ENCODE assay signal across 10 cellular contexts in the genomic region with DNA sequence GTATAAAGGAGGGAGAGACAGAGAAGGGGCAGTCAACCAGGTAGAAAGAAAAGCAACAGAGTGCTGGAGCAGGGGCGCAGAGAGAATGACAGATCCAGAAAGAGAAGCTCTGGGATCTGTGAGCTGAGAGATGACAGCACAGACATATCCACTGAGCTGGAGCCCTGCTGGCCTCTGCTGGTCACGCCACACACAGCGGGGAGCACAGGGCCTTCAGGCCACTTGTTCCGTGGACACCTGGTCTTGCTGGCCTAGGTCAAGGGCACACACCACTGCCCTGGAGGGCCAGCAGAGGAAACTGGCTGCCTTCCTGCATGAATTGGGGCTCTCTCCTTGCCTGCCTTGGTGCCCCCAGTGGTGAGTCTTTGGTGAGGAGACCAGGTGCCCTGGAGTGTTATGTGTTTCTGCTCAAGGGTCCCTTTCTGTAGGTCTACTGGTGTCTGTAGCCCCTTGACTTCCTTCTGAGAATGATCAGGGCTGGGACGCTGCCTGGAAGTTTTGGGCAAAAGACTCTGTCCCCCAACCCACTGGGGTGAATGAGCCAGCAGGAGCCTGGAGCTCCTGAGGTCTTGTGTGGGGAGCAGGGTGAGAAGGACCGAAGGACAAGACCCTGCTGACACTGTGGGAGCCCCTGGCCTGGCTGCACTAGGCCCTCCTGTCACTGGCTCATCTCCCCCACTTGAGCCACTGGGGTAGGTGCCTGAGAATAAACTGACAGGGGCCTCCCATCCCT. TPM values are rescaled to one million over a fixed set of nuclear protein-coding genes. Genes with fewer than 3 reads are reported as not detected.
DNase-seq lines count a peak whose midpoint lies in the region; ATAC-seq and TF ChIP-seq lines count a peak whose summit lies in the region.
"Had no signal": no experiment of that assay in that cellular context is flagged by ENCODE, and none has a peak within 500 bp of the region (broad histone marks: within the 10 kb centered on the region; RNA-seq: fewer than 3 reads in every experiment).

No MANE protein-coding gene starts in this region.

- H3K27me3 ChIP-seq in heart left ventricle: no peaks in the 10 kb centered on the region

- POLR2A ChIA-PET in OCI-LY7 (lab: Charles Lee): no interaction called here

- 71 to 83% (median 78%) methylated on average over 5 to 6 of the region's 6 CpGs for WGBS in heart left ventricle, 4 donors

- H3K36me3 ChIP-seq in OCI-LY7 (ENCODE audit: insufficient read depth, low read length) (no peaks in the 10 kb centered on the region), heart left ventricle (no peaks in the 10 kb centered on the region)

- no peak overlapping the region for H3K27ac ChIP-seq in OCI-LY7 (ENCODE audit: low read depth, low read length, poor library complexity, severe bottlenecking)
- no peak overlapping the region for H3K27ac ChIP-seq in heart left ventricle

- H4K20me1 ChIP-seq in OCI-LY7 (ENCODE audit: insufficient read depth, low read length): no peaks in the 10 kb centered on the region

- H3K27ac Mint-ChIP-seq in progenitor cell of endocrine pancreas: peak overlapping the region; percentile 56
- H3K27ac Mint-ChIP-seq in immature natural killer cell: no peak overlapping the region

- peak in 2 of 4 donors; percentile 53 to 71 for ATAC-seq in heart left ventricle

- H2AFZ ChIP-seq in OCI-LY7 (ENCODE audit: low read length): no peak overlapping the region

- DNase-seq in EH (ENCODE audit: low read depth): peak; percentile 64
- no peak for DNase-seq in OCI-LY7 (ENCODE audit: low spot score)
- DNase-seq in heart left ventricle: no peak
- DNase-seq in progenitor cell of endocrine pancreas (ENCODE audit: low spot score, unreplicated experiment): no peak
- DNase-seq in SHP77 treated with DMSO at 0.1 percent for 48 hours (lab: John Stamatoyannopoulos, UW): no peak
- DNase-seq in immature natural killer cell: no peak
- DNase-seq in NCI-H1105 (lab: John Stamatoyannopoulos, UW): no peak
- DNase-seq in posterior cingulate gyrus: no peak
- DNase-seq: NCI-H526, small intestine had no signal

- CTCF ChIA-PET in OCI-LY7 (lab: Charles Lee; ENCODE audit: unreplicated experiment): no interaction called here

- H3K4me3 Mint-ChIP-seq in progenitor cell of endocrine pancreas (ENCODE audit: low read depth) (no peak overlapping the region), immature natural killer cell (no peak overlapping the region)

- peaks cover 11% of the 10 kb centered on the region; the same call in 1 of the 2 replicates for H3K9me3 ChIP-seq in OCI-LY7 (ENCODE audit: low read length)
- peaks cover 0 to 22% (median 12%) of the 10 kb centered on the region in 12 donors for H3K9me3 ChIP-seq in heart left ventricle

- H3K4me3 ChIP-seq in OCI-LY7 (ENCODE audit: low read depth, low read length, poor library complexity, severe bottlenecking) (no peak overlapping the region), heart left ventricle (no peak overlapping the region)

- H3K9me2 ChIP-seq in OCI-LY7 (ENCODE audit: insufficient read depth, low read length): no peaks in the 10 kb centered on the region

- peaks cover 10% of the 10 kb centered on the region for H3K27me3 Mint-ChIP-seq in progenitor cell of endocrine pancreas
- H3K27me3 Mint-ChIP-seq in immature natural killer cell (ENCODE audit: low read depth in 3 of 3): peaks cover 0 to 10% (median 4%) of the 10 kb centered on the region in 3 donors

- H3K4me1 Mint-ChIP-seq in progenitor cell of endocrine pancreas (ENCODE audit: low read depth): no peaks in the 10 kb centered on the region
- H3K4me1 Mint-ChIP-seq in immature natural killer cell: no peaks in the 10 kb centered on the region

- TF ChIP-seq CTCF in OCI-LY7 (conservative IDR thresholded peaks at IDR 0.05; ENCODE audit: low read length) (peak; percentile 29; the same call in 1 of the 2 replicates), heart left ventricle (IDR thresholded peaks at IDR 0.05) (peak in 11 of 12 donors; percentile 8 to 36 (median 32)), progenitor cell of endocrine pancreas (IDR thresholded peaks at IDR 0.05; ENCODE audit: unreplicated experiment) (peak; percentile 7)

- no peak overlapping the region for H3K4me2 ChIP-seq in OCI-LY7 (ENCODE audit: low read length)

- peaks cover 3% of the 10 kb centered on the region for H3K36me3 Mint-ChIP-seq in progenitor cell of endocrine pancreas (ENCODE audit: insufficient read depth)
- peaks cover 0 to 5% (median 4%) of the 10 kb centered on the region in 3 donors for H3K36me3 Mint-ChIP-seq in immature natural killer cell

- BruUV-seq in OCI-LY7 (replicated peaks; lab: Mats Ljungman, UMichigan): no TSS peak

- H3K4me1 ChIP-seq in OCI-LY7 (ENCODE audit: insufficient read depth, low read length, poor library complexity, severe bottlenecking): no peaks in the 10 kb centered on the region
- H3K4me1 ChIP-seq in heart left ventricle: peaks cover 0 to 18% (median 0%) of the 10 kb centered on the region in 12 donors

- no peak for TF ChIP-seq POLR2A in heart left ventricle (IDR thresholded peaks at IDR 0.05)

- no peaks in the 10 kb centered on the region for H3K79me2 ChIP-seq in OCI-LY7 (ENCODE audit: insufficient read depth, low read depth, low read length)

- peaks cover 22% of the 10 kb centered on the region for H3K9me3 Mint-ChIP-seq in progenitor cell of endocrine pancreas (ENCODE audit: low read depth)
- H3K9me3 Mint-ChIP-seq in immature natural killer cell: peaks cover 4 to 22% (median 15%) of the 10 kb centered on the region in 6 donors

- intact Hi-C loops in OCI-LY7 (cut with micrococcal nuclease; ENCODE audit: unreplicated experiment) (no loop called here), heart left ventricle (cut with DNase I) (loop anchor here in 2 of 10 donors (2.0 to 5.0 kb wide), 2 partner anchors 237 to 238 kb away; no protein-coding TSS in a partner anchor), posterior cingulate gyrus (cut with DNase I) (no loop called here)

RNA-seq across cellular contexts. Expression of gene ADAMTS2, which starts 59.2 kb away (rescaled TPM):
- not detected in 2 replicates for total RNA-seq in OCI-LY7 (2014; rRNA removed; shearing (Covaris generic))
- total RNA-seq in OCI-LY7 (2022) (not detected in 2 replicates), heart left ventricle (10 to 100 TPM in 2 of 9 donors, 1 to 10 TPM in 7; 1.1 to 23.0 (median 5.5) TPM), progenitor cell of endocrine pancreas (2.1 and 2.5 TPM in 2 replicates)
- polyA plus RNA-seq in heart left ventricle (1 to 10 TPM; 1.8 to 6.8 TPM), immature natural killer cell (under 1 TPM in 1 of 3 donors, not detected in 2; 0.03 TPM)
